9 cellular contexts compared by ENCODE assay signal in genomic region chr11:64810891-64811272, GRCh38. TPM values are rescaled to one million over a fixed set of nuclear protein-coding genes. Genes with fewer than 3 reads are reported as not detected.
DNase-seq lines count a peak whose midpoint lies in the region; ATAC-seq and TF ChIP-seq lines count a peak whose summit lies in the region.
"Had no signal": no experiment of that assay in that cellular context is flagged by ENCODE, and none has a peak within 500 bp of the region (broad histone marks: within the 10 kb centered on the region; RNA-seq: fewer than 3 reads in every experiment).

No MANE protein-coding gene starts in this region.

- peaks cover 6% of the 10 kb centered on the region; the same call in 1 of the 2 replicates for H3K79me2 ChIP-seq in GM23338 (replicated peaks; ENCODE audit: insufficient read depth)

- WGBS in neuronal stem cell (ENCODE audit: extremely low coverage in 2 of 2, insufficient read length in 2 of 2, insufficient replicate concordance in 1 of 2), 2 donors: no CpG with 5 or more reads among the region's 17 CpGs

- H3K4me3 ChIP-seq in GM23338 (peak overlapping the region; percentile 44), neuronal stem cell (ENCODE audit: low read length in 2 of 2) (peak overlapping the region in 1 of 2 donors; percentile 93)

- H3K36me3 ChIP-seq in GM23338 (ENCODE audit: insufficient read depth): no peaks in the 10 kb centered on the region
- peaks cover 19 to 32% of the 10 kb centered on the region in 2 donors for H3K36me3 ChIP-seq in neuronal stem cell (replicated peaks in 1 of 2; ENCODE audit: control insufficient read depth in 2 of 2, insufficient read depth in 2 of 2, low read length in 2 of 2)

- ATAC-seq in GM23338: peak; percentile 15

- no peak overlapping the region for H4K8ac ChIP-seq in neuronal stem cell (ENCODE audit: low read depth, low read length)

- H3F3A ChIP-seq in GM23338 (replicated peaks; ENCODE audit: low read depth): peaks cover 4% of the 10 kb centered on the region; the same call in 1 of the 2 replicates

- no peak overlapping the region for H2AK5ac ChIP-seq in neuronal stem cell (ENCODE audit: low read depth, low read length)

- H3K27ac ChIP-seq in GM23338 (ENCODE audit: low read depth) (peak overlapping the region; percentile 30; the same call in 1 of the 2 replicates), epithelial cell of prostate (peak overlapping the region; percentile 45), neuronal stem cell (replicated peaks; ENCODE audit: low read length) (no peak overlapping the region)

- 0 out of 2 replicates have a peak overlapping the region, but pooled peaks have one; percentile 38 for H2AFZ ChIP-seq in GM23338
- H2AFZ ChIP-seq in neuronal stem cell (ENCODE audit: low read length): peak overlapping the region; percentile 96

- peaks cover 19% of the 10 kb centered on the region for H3K4me1 Mint-ChIP-seq in CD14-positive monocyte
- peaks cover 7% of the 10 kb centered on the region for H3K4me1 Mint-ChIP-seq in GM23338

- H3K4me1 ChIP-seq in GM23338 (ENCODE audit: insufficient read depth): peaks cover 5% of the 10 kb centered on the region; the same call in 1 of the 2 replicates
- peaks cover 5 to 7% of the 10 kb centered on the region in 2 donors for H3K4me1 ChIP-seq in neuronal stem cell (ENCODE audit: control insufficient read depth in 2 of 2, insufficient read depth in 1 of 2, low read depth in 1 of 2, low read length in 2 of 2)

- TF ChIP-seq CTCF in CD14-positive monocyte (IDR thresholded peaks at IDR 0.05): no peak
- TF ChIP-seq CTCF in GM23338 (conservative IDR thresholded peaks at IDR 0.05; ENCODE audit: low read depth in 2 of 2): no peak

- no peak overlapping the region for H2BK15ac ChIP-seq in neuronal stem cell (ENCODE audit: low read length)

- H3K18ac ChIP-seq in neuronal stem cell (ENCODE audit: low read length): no peak overlapping the region

- no peak overlapping the region for H3K4ac ChIP-seq in neuronal stem cell (ENCODE audit: low read length)

- no peak overlapping the region for H3K14ac ChIP-seq in neuronal stem cell (ENCODE audit: low read length)

- no peak overlapping the region for H3K23ac ChIP-seq in neuronal stem cell (ENCODE audit: low read depth, low read length, poor library complexity)

- no peak overlapping the region for H2BK5ac ChIP-seq in neuronal stem cell (ENCODE audit: low read length)

- H3K36me3 Mint-ChIP-seq in CD14-positive monocyte (peaks cover 15 to 20% of the 10 kb centered on the region in 2 donors), GM23338 (ENCODE audit: low read depth) (peaks cover 16% of the 10 kb centered on the region; the same call in 2 of the 3 replicates)

- H4K20me1 ChIP-seq in GM23338 (replicated peaks; ENCODE audit: insufficient read depth): 0 out of 2 replicates have a peak, but pooled peaks cover 13% of the 10 kb centered on the region

- intact Hi-C loops in CD14-positive monocyte (cut with micrococcal nuclease): no loop called here

- peak overlapping the region; percentile 45; the same call in 1 of the 2 replicates for H3K4me2 ChIP-seq in GM23338
- peak overlapping the region; percentile 45 for H3K4me2 ChIP-seq in neuronal stem cell (ENCODE audit: insufficient read depth, low read length, poor library complexity, severe bottlenecking)

- H3K4me3 Mint-ChIP-seq in CD14-positive monocyte: peak overlapping the region; percentile 94 to 95
- peak overlapping the region; percentile 92 for H3K4me3 Mint-ChIP-seq in GM23338

- H2BK120ac ChIP-seq in neuronal stem cell (ENCODE audit: low read depth, low read length): no peak overlapping the region

- H3K27me3 Mint-ChIP-seq in CD14-positive monocyte (ENCODE audit: low read depth in 3 of 3) (peaks cover 2 to 5% (median 4%) of the 10 kb centered on the region in 3 donors), GM23338 (ENCODE audit: insufficient read depth, low read depth, poor library complexity) (peaks cover 13% of the 10 kb centered on the region)

- peaks cover 4% of the 10 kb centered on the region for H3K79me1 ChIP-seq in neuronal stem cell (ENCODE audit: low read depth, low read length)

- H2BK12ac ChIP-seq in neuronal stem cell (ENCODE audit: low read length): no peak overlapping the region

- H3K27ac Mint-ChIP-seq in CD14-positive monocyte (peak overlapping the region in 6 of 7 donors; percentile 11 to 89 (median 68)), GM23338 (peak overlapping the region; percentile 84)

- H3K9me3 ChIP-seq in neuronal stem cell (replicated peaks in 1 of 2; ENCODE audit: control insufficient read depth in 2 of 2, insufficient read depth in 1 of 2, low read depth in 1 of 2, low read length in 2 of 2): no peaks in the 10 kb centered on the region

- H3K27me3 ChIP-seq in GM23338 (ENCODE audit: insufficient read depth) (no peaks in the 10 kb centered on the region), neuronal stem cell (ENCODE audit: control insufficient read depth in 3 of 3, insufficient read depth in 3 of 3, low read depth in 1 of 3, low read length in 3 of 3) (peaks cover 0 to 7% (median 0%) of the 10 kb centered on the region in 3 experiments)

- H3K9me3 Mint-ChIP-seq in CD14-positive monocyte (no peaks in the 10 kb centered on the region), GM23338 (no peaks in the 10 kb centered on the region; the same call in 2 of the 3 replicates)

- H3K9ac ChIP-seq in neuronal stem cell (ENCODE audit: low read depth, low read length, poor library complexity): no peak overlapping the region

- no peak for DNase-seq in CD14-positive monocyte (ENCODE audit: low spot score)
- DNase-seq in GM23338 (ENCODE audit: low spot score): peak; percentile 79
- peak; percentile 44 for DNase-seq in T follicular helper cell (ENCODE audit: low read depth)
- no peak for DNase-seq in epithelial cell of prostate (ENCODE audit: low read depth, low spot score)
- no peak for DNase-seq in neuronal stem cell (ENCODE audit: low spot score)
- no peak for DNase-seq in GM03348 (ENCODE audit: low spot score)
- DNase-seq in inferior parietal cortex (ENCODE audit: extremely low spot score): no peak
- no peak for DNase-seq in AG08395 (ENCODE audit: low spot score)

- H3K9me2 ChIP-seq in GM23338 (ENCODE audit: insufficient read depth): no peaks in the 10 kb centered on the region

- H4K91ac ChIP-seq in neuronal stem cell (ENCODE audit: low read depth, low read length, poor library complexity): no peak overlapping the region

TF ChIP-seq in GM23338, 12 proteins besides CTCF, POLR2A, EP300 and RAD21:
- no peak for TF ChIP-seq ZNF331 (CRISPR knock-in tag; IDR thresholded peaks at IDR 0.05; ENCODE audit: low read depth)
- no peak for TF ChIP-seq EZH2 (IDR thresholded peaks at IDR 0.05; ENCODE audit: low read depth, unreplicated experiment)
- no peak for TF ChIP-seq STAT1 (IDR thresholded peaks at IDR 0.05; ENCODE audit: unreplicated experiment)

RNA-seq across cellular contexts. Expression of gene MEN1, which starts 0.5 kb away (rescaled TPM):
- polyA plus RNA-seq in CD14-positive monocyte: 10 to 100 TPM in 1 of 2 donors, 1 to 10 TPM in 1; 9.4 to 10.0 TPM
- total RNA-seq in GM23338 (2014; rRNA removed; shearing (Covaris generic)): 38.9 and 45.2 TPM in 2 replicates
- polyA plus RNA-seq in GM23338 (2016; fragmentation: Nextera tagmentation; extraction: Ambion mirVana): 27.2 and 31.6 TPM in 2 replicates
- 59.7 TPM for polyA plus RNA-seq in neuronal stem cell (2013, experiment 1 of 2)
- 59.7 TPM for polyA plus RNA-seq in neuronal stem cell (2013, experiment 2 of 2)

RNA-seq across cellular contexts. Expression of gene MAP4K2, which starts 7.9 kb away (rescaled TPM):
- polyA plus RNA-seq in CD14-positive monocyte (10 to 100 TPM in 1 of 2 donors, 1 to 10 TPM in 1; 9.9 to 12.6 TPM), GM23338 (2016; fragmentation: Nextera tagmentation; extraction: Ambion mirVana) (9.9 and 11.2 TPM in 2 replicates)
- 32.3 and 42.6 TPM in 2 replicates for total RNA-seq in GM23338 (2014; rRNA removed; shearing (Covaris generic))
- polyA plus RNA-seq in neuronal stem cell (2013, experiment 1 of 2): 11.1 TPM
- 11.6 TPM for polyA plus RNA-seq in neuronal stem cell (2013, experiment 2 of 2)

RNA-seq across cellular contexts. Expression of gene SF1, which starts 32.5 kb away (rescaled TPM):
- polyA plus RNA-seq in CD14-positive monocyte (10 to 100 TPM; 31.6 to 47.7 TPM), GM23338 (2016; fragmentation: Nextera tagmentation; extraction: Ambion mirVana) (76.9 and 82.9 TPM in 2 replicates)
- total RNA-seq in GM23338 (2014; rRNA removed; shearing (Covaris generic)): 235 and 252 TPM in 2 replicates
- polyA plus RNA-seq in neuronal stem cell (2013, experiment 1 of 2): 214 TPM
- 215 TPM for polyA plus RNA-seq in neuronal stem cell (2013, experiment 2 of 2)

RNA-seq across cellular contexts. Expression of gene CDC42BPG, which starts 33.6 kb away (rescaled TPM):
- not detected for polyA plus RNA-seq in CD14-positive monocyte
- 10.1 and 11.6 TPM in 2 replicates for total RNA-seq in GM23338 (2014; rRNA removed; shearing (Covaris generic))
- polyA plus RNA-seq in GM23338 (2016; fragmentation: Nextera tagmentation; extraction: Ambion mirVana): 1.8 and 2.3 TPM in 2 replicates
- 1.1 TPM for polyA plus RNA-seq in neuronal stem cell (2013, experiment 1 of 2)
- polyA plus RNA-seq in neuronal stem cell (2013, experiment 2 of 2): 1.1 TPM

RNA-seq across cellular contexts. Expression of gene PYGM, which starts 51.1 kb away (rescaled TPM):
- under 1 TPM in 1 of 2 donors, not detected in 1; 0.05 TPM for polyA plus RNA-seq in CD14-positive monocyte
- total RNA-seq in GM23338 (2014; rRNA removed; shearing (Covaris generic)): 3.9 and 4.4 TPM in 2 replicates
- 1.5 and 2.8 TPM in 2 replicates for polyA plus RNA-seq in GM23338 (2016; fragmentation: Nextera tagmentation; extraction: Ambion mirVana)
- 1.3 TPM for polyA plus RNA-seq in neuronal stem cell (2013, experiment 1 of 2)
- 1.3 TPM for polyA plus RNA-seq in neuronal stem cell (2013, experiment 2 of 2)
- total RNA-seq: LHCN-M2 had no signal

Comparison
In these comparisons a context has a peak if more than half of its experiments do, and no peak if none do; other contexts are left out.
1. DNase-seq: peak in GM23338 (single experiment) and T follicular helper cell (single experiment); none in CD14-positive monocyte (single experiment), epithelial cell of prostate (single experiment), neuronal stem cell (single experiment), GM03348 (single experiment), inferior parietal cortex (single experiment) and AG08395 (single experiment).